ENCODE assay signal across 16 cellular contexts in genomic region chr9:128390150-128390812, GRCh38.
"Had no signal": no experiment of that assay in that cellular context is flagged by ENCODE, and none has a peak within 500 bp of the region (broad histone marks: within the 10 kb centered on the region; RNA-seq: fewer than 3 reads in every experiment).

No MANE protein-coding gene starts in this region.

- H3K27ac ChIP-seq: breast epithelium, esophagus squamous epithelium, left ventricle myocardium inferior, thoracic aorta had no signal

- H3K4me1 Mint-ChIP-seq: activated naive CD8-positive, alpha-beta T cell treated with anti-CD3 and anti-CD28 coated beads for 36 hours had no signal

- H3K4me1 ChIP-seq: breast epithelium, esophagus squamous epithelium, left ventricle myocardium inferior had no signal

- H3K27me3 ChIP-seq: breast epithelium, esophagus squamous epithelium had no signal

- H3K27ac Mint-ChIP-seq: activated CD8-positive, alpha-beta T cell treated with anti-CD3 and anti-CD28 coated beads for 36 hours; activated naive CD8-positive, alpha-beta T cell treated with anti-CD3 and anti-CD28 coated beads for 36 hours; activated T-cell treated with anti-CD3 and anti-CD28 coated beads, Interleukin-2, amount 50 U/mL, for 72 hours; nephron progenitor cell; stimulated activated naive CD8-positive, alpha-beta T cell treated with anti-CD3 and anti-CD28 coated beads, Interleukin-15, Interleukin-2, amounts not matched to agents 100 ng/mL and 50 ng/mL, for 24 hours had no signal

- H3K27me3 Mint-ChIP-seq: activated CD8-positive, alpha-beta T cell treated with anti-CD3 and anti-CD28 coated beads for 36 hours; activated naive CD8-positive, alpha-beta T cell treated with anti-CD3 and anti-CD28 coated beads for 36 hours; stimulated activated naive CD8-positive, alpha-beta T cell treated with anti-CD3 and anti-CD28 coated beads, Interleukin-15, Interleukin-2, amounts not matched to agents 100 ng/mL and 50 ng/mL, for 24 hours had no signal

- H3K9me3 Mint-ChIP-seq: activated CD8-positive, alpha-beta T cell treated with anti-CD3 and anti-CD28 coated beads for 36 hours; activated naive CD8-positive, alpha-beta T cell treated with anti-CD3 and anti-CD28 coated beads for 36 hours; activated T-cell treated with anti-CD3 and anti-CD28 coated beads, Interleukin-2, amount 50 U/mL, for 72 hours; nephron progenitor cell; stimulated activated naive CD8-positive, alpha-beta T cell treated with anti-CD3 and anti-CD28 coated beads, Interleukin-15, Interleukin-2, amounts not matched to agents 100 ng/mL and 50 ng/mL, for 24 hours had no signal

- H3K4me3 ChIP-seq: breast epithelium, esophagus squamous epithelium, left ventricle myocardium inferior, thoracic aorta had no signal

- H3K9me3 ChIP-seq: breast epithelium, esophagus squamous epithelium, left ventricle myocardium inferior, thoracic aorta had no signal

- ATAC-seq: activated CD8-positive, alpha-beta T cell treated with anti-CD3 and anti-CD28 coated beads for 36 hours; activated T-cell treated with anti-CD3 and anti-CD28 coated beads, Interleukin-2, amount 50 U/mL, for 72 hours had no signal

- DNase-seq: activated CD8-positive, alpha-beta memory T cell treated with anti-CD3 and anti-CD28 coated beads, Interleukin-2, amount 50 U/mL, for 4 hours; activated CD8-positive, alpha-beta T cell treated with anti-CD3 and anti-CD28 coated beads for 36 hours; activated gamma-delta T cell treated with Interleukin-2 at 50 U/mL for 16 hours; activated naive CD8-positive, alpha-beta T cell treated with anti-CD3 and anti-CD28 coated beads for 36 hours; activated T-cell treated with anti-CD3 and anti-CD28 coated beads, Interleukin-2, amount 50 U/mL, for 72 hours; aorta; esophagus squamous epithelium; foreskin fibroblast; left ventricle myocardium inferior; mesenchymal stem cell; nephron progenitor cell; stimulated activated CD4-positive, alpha-beta T cell treated with anti-CD3 and anti-CD28 coated beads, Interleukin-15, amount 100 ng/mL, for 24 hours; stimulated activated CD4-positive, alpha-beta T cell treated with anti-CD3 and anti-CD28 coated beads, Interleukin-4, amount 100 ng/mL, for 24 hours had no signal

- H3K4me3 Mint-ChIP-seq: activated CD8-positive, alpha-beta T cell treated with anti-CD3 and anti-CD28 coated beads for 36 hours; activated naive CD8-positive, alpha-beta T cell treated with anti-CD3 and anti-CD28 coated beads for 36 hours; activated T-cell treated with anti-CD3 and anti-CD28 coated beads, Interleukin-2, amount 50 U/mL, for 72 hours; stimulated activated naive CD8-positive, alpha-beta T cell treated with anti-CD3 and anti-CD28 coated beads, Interleukin-15, Interleukin-2, amounts not matched to agents 100 ng/mL and 50 ng/mL, for 24 hours had no signal
